Comparison of ENCODE assay signal across 1 cellular context in the genomic region with DNA sequence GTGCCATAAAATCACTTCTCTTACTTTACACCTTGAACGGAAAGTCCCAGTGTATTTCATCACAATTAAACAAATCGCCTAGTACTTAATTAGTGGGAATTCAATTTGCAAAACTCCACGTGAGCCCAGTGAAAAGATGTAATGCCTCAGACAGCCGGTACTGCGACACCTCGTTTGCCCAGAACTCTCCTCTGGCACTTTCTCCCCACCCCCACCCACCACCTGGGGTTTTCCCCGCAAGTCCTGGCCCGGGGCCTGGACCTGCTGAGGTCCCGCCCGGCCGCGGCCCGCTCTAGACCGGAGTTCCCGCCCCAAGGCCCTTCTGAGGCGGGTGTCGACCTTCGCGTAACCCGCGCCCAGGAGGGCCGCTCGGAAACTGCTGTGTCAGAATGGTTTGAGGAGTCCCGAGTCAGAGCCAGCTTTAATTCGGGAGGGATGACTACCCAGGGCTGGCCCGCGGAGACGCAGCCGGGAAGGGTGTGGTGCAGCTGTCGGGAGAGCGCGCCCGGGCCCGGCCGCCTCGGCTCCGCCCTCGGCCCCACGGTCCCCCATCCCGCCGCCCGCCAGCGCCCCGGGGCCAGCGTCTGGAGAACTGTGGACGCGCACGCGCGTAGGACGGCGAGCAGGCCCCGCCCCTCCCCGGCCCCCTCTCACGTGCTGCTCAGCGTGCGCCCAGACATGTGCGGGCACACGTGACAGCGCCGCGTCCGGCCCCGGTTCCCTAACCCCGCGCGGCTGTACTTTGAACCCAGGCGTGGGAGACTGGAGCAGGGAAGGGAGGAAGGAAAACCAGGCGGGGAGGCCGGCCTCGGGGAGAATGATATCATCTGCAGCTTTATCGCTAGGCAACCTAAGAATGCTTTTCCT.
TF ChIP-seq lines count a peak whose summit lies in the region.

No MANE protein-coding gene starts in this region.

TF ChIP-seq in K562, 482 proteins besides CTCF, POLR2A, EP300 and RAD21 (continued from another document and continues in another):
- TF ChIP-seq, protein P1, sequence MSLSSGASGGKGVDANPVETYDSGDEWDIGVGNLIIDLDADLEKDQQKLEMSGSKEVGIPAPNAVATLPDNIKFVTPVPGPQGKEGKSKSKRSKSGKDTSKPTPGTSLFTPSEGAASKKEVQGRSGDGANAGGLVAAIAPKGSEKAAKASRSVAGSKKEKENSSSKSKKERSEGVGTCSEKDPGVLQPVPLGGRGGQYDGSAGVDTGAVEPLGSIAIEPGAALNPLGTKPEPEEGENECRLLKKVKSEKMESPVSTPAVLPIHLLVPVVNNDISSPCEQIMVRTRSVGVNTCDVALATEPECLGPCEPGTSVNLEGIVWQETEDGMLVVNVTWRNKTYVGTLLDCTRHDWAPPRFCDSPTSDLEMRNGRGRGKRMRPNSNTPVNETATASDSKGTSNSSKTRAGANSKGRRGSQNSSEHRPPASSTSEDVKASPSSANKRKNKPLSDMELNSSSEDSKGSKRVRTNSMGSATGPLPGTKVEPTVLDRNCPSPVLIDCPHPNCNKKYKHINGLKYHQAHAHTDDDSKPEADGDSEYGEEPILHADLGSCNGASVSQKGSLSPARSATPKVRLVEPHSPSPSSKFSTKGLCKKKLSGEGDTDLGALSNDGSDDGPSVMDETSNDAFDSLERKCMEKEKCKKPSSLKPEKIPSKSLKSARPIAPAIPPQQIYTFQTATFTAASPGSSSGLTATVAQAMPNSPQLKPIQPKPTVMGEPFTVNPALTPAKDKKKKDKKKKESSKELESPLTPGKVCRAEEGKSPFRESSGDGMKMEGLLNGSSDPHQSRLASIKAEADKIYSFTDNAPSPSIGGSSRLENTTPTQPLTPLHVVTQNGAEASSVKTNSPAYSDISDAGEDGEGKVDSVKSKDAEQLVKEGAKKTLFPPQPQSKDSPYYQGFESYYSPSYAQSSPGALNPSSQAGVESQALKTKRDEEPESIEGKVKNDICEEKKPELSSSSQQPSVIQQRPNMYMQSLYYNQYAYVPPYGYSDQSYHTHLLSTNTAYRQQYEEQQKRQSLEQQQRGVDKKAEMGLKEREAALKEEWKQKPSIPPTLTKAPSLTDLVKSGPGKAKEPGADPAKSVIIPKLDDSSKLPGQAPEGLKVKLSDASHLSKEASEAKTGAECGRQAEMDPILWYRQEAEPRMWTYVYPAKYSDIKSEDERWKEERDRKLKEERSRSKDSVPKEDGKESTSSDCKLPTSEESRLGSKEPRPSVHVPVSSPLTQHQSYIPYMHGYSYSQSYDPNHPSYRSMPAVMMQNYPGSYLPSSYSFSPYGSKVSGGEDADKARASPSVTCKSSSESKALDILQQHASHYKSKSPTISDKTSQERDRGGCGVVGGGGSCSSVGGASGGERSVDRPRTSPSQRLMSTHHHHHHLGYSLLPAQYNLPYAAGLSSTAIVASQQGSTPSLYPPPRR (CRISPR knock-in tag; IDR thresholded peaks at IDR 0.05; ENCODE audit: borderline replicate concordance) = no peak
- TF ChIP-seq FOXA3 (CRISPR knock-in tag; conservative IDR thresholded peaks at IDR 0.05 in 1 of 2, IDR thresholded peaks at IDR 0.05 in 1 of 2) (peak in 1 of 2 experiments; percentile 80; a peak in 1 of 4 replicates), BCOR (IDR thresholded peaks at IDR 0.05) (no peak), ESRRA (IDR thresholded peaks at IDR 0.05; ENCODE audit: borderline replicate concordance, low read depth) (0 out of 2 replicates have a peak, but pooled peaks have one; percentile 12), HOXB6 (CRISPR knock-in tag; IDR thresholded peaks at IDR 0.05; ENCODE audit: borderline replicate concordance) (no peak), FOXP1 (CRISPR knock-in tag; IDR thresholded peaks at IDR 0.05) (peak; percentile 89; the same call in 1 of the 2 replicates), EWSR1 (IDR thresholded peaks at IDR 0.05; ENCODE audit: borderline replicate concordance, low read depth, partially characterized antibody) (no peak), RAD51 (IDR thresholded peaks at IDR 0.05; ENCODE audit: borderline replicate concordance, low read depth) (peak; percentile 87), ETV6 (IDR thresholded peaks at IDR 0.05; ENCODE audit: borderline replicate concordance in 1 of 2, low read depth in 2 of 2, low read length in 1 of 2) (no peak), ETV6 (CRISPR knock-in tag; IDR thresholded peaks at IDR 0.05; ENCODE audit: borderline replicate concordance) (peak; percentile 89; the same call in 1 of the 2 replicates), ZNF507 (tag; conservative IDR thresholded peaks at IDR 0.05) (no peak), HNRNPK (IDR thresholded peaks at IDR 0.05; ENCODE audit: low read depth, low read length, poor library complexity, severe bottlenecking) (no peak)
- TF ChIP-seq, protein P2, sequence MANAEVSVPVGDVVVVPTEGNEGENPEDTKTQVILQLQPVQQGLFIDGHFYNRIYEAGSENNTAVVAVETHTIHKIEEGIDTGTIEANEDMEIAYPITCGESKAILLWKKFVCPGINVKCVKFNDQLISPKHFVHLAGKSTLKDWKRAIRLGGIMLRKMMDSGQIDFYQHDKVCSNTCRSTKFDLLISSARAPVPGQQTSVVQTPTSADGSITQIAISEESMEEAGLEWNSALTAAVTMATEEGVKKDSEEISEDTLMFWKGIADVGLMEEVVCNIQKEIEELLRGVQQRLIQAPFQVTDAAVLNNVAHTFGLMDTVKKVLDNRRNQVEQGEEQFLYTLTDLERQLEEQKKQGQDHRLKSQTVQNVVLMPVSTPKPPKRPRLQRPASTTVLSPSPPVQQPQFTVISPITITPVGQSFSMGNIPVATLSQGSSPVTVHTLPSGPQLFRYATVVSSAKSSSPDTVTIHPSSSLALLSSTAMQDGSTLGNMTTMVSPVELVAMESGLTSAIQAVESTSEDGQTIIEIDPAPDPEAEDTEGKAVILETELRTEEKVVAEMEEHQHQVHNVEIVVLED (CRISPR knock-in tag; IDR thresholded peaks at IDR 0.05) = peak; percentile 49; the same call in 1 of the 2 replicates
- TF ChIP-seq, protein P3, sequence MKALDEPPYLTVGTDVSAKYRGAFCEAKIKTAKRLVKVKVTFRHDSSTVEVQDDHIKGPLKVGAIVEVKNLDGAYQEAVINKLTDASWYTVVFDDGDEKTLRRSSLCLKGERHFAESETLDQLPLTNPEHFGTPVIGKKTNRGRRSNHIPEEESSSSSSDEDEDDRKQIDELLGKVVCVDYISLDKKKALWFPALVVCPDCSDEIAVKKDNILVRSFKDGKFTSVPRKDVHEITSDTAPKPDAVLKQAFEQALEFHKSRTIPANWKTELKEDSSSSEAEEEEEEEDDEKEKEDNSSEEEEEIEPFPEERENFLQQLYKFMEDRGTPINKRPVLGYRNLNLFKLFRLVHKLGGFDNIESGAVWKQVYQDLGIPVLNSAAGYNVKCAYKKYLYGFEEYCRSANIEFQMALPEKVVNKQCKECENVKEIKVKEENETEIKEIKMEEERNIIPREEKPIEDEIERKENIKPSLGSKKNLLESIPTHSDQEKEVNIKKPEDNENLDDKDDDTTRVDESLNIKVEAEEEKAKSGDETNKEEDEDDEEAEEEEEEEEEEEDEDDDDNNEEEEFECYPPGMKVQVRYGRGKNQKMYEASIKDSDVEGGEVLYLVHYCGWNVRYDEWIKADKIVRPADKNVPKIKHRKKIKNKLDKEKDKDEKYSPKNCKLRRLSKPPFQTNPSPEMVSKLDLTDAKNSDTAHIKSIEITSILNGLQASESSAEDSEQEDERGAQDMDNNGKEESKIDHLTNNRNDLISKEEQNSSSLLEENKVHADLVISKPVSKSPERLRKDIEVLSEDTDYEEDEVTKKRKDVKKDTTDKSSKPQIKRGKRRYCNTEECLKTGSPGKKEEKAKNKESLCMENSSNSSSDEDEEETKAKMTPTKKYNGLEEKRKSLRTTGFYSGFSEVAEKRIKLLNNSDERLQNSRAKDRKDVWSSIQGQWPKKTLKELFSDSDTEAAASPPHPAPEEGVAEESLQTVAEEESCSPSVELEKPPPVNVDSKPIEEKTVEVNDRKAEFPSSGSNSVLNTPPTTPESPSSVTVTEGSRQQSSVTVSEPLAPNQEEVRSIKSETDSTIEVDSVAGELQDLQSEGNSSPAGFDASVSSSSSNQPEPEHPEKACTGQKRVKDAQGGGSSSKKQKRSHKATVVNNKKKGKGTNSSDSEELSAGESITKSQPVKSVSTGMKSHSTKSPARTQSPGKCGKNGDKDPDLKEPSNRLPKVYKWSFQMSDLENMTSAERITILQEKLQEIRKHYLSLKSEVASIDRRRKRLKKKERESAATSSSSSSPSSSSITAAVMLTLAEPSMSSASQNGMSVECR (CRISPR knock-in tag; IDR thresholded peaks at IDR 0.05) = 0 out of 2 replicates have a peak, but pooled peaks have one; percentile 28
- TF ChIP-seq, protein P4, sequence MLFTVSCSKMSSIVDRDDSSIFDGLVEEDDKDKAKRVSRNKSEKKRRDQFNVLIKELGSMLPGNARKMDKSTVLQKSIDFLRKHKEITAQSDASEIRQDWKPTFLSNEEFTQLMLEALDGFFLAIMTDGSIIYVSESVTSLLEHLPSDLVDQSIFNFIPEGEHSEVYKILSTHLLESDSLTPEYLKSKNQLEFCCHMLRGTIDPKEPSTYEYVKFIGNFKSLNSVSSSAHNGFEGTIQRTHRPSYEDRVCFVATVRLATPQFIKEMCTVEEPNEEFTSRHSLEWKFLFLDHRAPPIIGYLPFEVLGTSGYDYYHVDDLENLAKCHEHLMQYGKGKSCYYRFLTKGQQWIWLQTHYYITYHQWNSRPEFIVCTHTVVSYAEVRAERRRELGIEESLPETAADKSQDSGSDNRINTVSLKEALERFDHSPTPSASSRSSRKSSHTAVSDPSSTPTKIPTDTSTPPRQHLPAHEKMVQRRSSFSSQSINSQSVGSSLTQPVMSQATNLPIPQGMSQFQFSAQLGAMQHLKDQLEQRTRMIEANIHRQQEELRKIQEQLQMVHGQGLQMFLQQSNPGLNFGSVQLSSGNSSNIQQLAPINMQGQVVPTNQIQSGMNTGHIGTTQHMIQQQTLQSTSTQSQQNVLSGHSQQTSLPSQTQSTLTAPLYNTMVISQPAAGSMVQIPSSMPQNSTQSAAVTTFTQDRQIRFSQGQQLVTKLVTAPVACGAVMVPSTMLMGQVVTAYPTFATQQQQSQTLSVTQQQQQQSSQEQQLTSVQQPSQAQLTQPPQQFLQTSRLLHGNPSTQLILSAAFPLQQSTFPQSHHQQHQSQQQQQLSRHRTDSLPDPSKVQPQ (CRISPR knock-in tag; IDR thresholded peaks at IDR 0.05; ENCODE audit: borderline replicate concordance) = peak; percentile 100
- TF ChIP-seq, protein P5, sequence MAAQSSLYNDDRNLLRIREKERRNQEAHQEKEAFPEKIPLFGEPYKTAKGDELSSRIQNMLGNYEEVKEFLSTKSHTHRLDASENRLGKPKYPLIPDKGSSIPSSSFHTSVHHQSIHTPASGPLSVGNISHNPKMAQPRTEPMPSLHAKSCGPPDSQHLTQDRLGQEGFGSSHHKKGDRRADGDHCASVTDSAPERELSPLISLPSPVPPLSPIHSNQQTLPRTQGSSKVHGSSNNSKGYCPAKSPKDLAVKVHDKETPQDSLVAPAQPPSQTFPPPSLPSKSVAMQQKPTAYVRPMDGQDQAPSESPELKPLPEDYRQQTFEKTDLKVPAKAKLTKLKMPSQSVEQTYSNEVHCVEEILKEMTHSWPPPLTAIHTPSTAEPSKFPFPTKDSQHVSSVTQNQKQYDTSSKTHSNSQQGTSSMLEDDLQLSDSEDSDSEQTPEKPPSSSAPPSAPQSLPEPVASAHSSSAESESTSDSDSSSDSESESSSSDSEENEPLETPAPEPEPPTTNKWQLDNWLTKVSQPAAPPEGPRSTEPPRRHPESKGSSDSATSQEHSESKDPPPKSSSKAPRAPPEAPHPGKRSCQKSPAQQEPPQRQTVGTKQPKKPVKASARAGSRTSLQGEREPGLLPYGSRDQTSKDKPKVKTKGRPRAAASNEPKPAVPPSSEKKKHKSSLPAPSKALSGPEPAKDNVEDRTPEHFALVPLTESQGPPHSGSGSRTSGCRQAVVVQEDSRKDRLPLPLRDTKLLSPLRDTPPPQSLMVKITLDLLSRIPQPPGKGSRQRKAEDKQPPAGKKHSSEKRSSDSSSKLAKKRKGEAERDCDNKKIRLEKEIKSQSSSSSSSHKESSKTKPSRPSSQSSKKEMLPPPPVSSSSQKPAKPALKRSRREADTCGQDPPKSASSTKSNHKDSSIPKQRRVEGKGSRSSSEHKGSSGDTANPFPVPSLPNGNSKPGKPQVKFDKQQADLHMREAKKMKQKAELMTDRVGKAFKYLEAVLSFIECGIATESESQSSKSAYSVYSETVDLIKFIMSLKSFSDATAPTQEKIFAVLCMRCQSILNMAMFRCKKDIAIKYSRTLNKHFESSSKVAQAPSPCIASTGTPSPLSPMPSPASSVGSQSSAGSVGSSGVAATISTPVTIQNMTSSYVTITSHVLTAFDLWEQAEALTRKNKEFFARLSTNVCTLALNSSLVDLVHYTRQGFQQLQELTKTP (IDR thresholded peaks at IDR 0.05; ENCODE audit: low read depth in 1 of 2, partially characterized antibody in 2 of 2) = no peak
- TF ChIP-seq, protein P6, sequence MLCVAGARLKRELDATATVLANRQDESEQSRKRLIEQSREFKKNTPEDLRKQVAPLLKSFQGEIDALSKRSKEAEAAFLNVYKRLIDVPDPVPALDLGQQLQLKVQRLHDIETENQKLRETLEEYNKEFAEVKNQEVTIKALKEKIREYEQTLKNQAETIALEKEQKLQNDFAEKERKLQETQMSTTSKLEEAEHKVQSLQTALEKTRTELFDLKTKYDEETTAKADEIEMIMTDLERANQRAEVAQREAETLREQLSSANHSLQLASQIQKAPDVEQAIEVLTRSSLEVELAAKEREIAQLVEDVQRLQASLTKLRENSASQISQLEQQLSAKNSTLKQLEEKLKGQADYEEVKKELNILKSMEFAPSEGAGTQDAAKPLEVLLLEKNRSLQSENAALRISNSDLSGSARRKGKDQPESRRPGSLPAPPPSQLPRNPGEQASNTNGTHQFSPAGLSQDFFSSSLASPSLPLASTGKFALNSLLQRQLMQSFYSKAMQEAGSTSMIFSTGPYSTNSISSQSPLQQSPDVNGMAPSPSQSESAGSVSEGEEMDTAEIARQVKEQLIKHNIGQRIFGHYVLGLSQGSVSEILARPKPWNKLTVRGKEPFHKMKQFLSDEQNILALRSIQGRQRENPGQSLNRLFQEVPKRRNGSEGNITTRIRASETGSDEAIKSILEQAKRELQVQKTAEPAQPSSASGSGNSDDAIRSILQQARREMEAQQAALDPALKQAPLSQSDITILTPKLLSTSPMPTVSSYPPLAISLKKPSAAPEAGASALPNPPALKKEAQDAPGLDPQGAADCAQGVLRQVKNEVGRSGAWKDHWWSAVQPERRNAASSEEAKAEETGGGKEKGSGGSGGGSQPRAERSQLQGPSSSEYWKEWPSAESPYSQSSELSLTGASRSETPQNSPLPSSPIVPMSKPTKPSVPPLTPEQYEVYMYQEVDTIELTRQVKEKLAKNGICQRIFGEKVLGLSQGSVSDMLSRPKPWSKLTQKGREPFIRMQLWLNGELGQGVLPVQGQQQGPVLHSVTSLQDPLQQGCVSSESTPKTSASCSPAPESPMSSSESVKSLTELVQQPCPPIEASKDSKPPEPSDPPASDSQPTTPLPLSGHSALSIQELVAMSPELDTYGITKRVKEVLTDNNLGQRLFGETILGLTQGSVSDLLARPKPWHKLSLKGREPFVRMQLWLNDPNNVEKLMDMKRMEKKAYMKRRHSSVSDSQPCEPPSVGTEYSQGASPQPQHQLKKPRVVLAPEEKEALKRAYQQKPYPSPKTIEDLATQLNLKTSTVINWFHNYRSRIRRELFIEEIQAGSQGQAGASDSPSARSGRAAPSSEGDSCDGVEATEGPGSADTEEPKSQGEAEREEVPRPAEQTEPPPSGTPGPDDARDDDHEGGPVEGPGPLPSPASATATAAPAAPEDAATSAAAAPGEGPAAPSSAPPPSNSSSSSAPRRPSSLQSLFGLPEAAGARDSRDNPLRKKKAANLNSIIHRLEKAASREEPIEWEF (CRISPR knock-in tag; IDR thresholded peaks at IDR 0.05) = no peak
- TF ChIP-seq, protein P7, sequence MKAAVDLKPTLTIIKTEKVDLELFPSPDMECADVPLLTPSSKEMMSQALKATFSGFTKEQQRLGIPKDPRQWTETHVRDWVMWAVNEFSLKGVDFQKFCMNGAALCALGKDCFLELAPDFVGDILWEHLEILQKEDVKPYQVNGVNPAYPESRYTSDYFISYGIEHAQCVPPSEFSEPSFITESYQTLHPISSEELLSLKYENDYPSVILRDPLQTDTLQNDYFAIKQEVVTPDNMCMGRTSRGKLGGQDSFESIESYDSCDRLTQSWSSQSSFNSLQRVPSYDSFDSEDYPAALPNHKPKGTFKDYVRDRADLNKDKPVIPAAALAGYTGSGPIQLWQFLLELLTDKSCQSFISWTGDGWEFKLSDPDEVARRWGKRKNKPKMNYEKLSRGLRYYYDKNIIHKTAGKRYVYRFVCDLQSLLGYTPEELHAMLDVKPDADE (conservative IDR thresholded peaks at IDR 0.05; ENCODE audit: control insufficient read depth, low read depth, low read length) = 0 out of 2 replicates have a peak, but pooled peaks have one; percentile 54
